8 cellular contexts compared by ENCODE assay signal in genomic region chr17:57911834-57912673, GRCh38. TPM values are rescaled to one million over a fixed set of nuclear protein-coding genes. Genes with fewer than 3 reads are reported as not detected.
DNase-seq lines count a peak whose midpoint lies in the region; ATAC-seq, FAIRE-seq and TF ChIP-seq lines count a peak whose summit lies in the region.

No MANE protein-coding gene starts in this region.

- H3K9me1 ChIP-seq in K562 (ENCODE audit: control insufficient read depth, insufficient read depth, low read length) = no peaks in the 10 kb centered on the region

- H3K79me2 ChIP-seq in K562 (ENCODE audit: control insufficient read depth, insufficient read depth, low read length) = no peaks in the 10 kb centered on the region
- H3K79me2 ChIP-seq in HepG2 (ENCODE audit: insufficient read depth, low read length) = no peaks in the 10 kb centered on the region

- CTCF ChIA-PET in K562 (lab: Yijun Ruan, JAX; ENCODE audit: low intra/inter-chr PET ratio) = no interaction called here
- CTCF ChIA-PET in HepG2 (lab: Yijun Ruan, JAX; ENCODE audit: low intra/inter-chr PET ratio, low total read pairs) = no interaction called here

- no TSS peak for BruUV-seq in K562 (replicated peaks; lab: Mats Ljungman, UMichigan)
- no TSS peak for BruUV-seq in HepG2 (replicated peaks; lab: Mats Ljungman, UMichigan)

- in situ Hi-C loops in K562 (cut with MboI) (no loop called here), HepG2 (cut with HindIII; ENCODE audit: extremely low pct_ligation_motif_present, low pct_unique_long_range_greater_than_20kb) (no loop called here)

- TF ChIP-seq POLR2A in K562 (conservative IDR thresholded peaks at IDR 0.05) (no peak), HepG2 (IDR thresholded peaks at IDR 0.05; ENCODE audit: insufficient read depth in 1 of 2, low read depth in 2 of 2, low read length in 2 of 2) (no peak)

- POLR2A ChIA-PET in K562 (lab: Yijun Ruan, JAX) (interaction anchor here (0.9 to 1.0 kb wide), 3 partner anchors 19 to 86 kb away, joined by 3 read pairs; no protein-coding TSS in a partner anchor), HepG2 (lab: Yijun Ruan, JAX) (interaction anchor here (1.0 kb wide), 1 partner anchor 24 kb away, joined by 3 read pairs; no protein-coding TSS in a partner anchor)

- ATAC-seq in K562 = no peak
- peak; percentile 79 for ATAC-seq in HepG2
- ATAC-seq in upper lobe of right lung = peak; percentile 82
- ATAC-seq in HG02759 (IDR thresholded peaks at IDR 0.05; ENCODE audit: unreplicated experiment) = no peak
- no peak for ATAC-seq in GM19328 (IDR thresholded peaks at IDR 0.05; ENCODE audit: unreplicated experiment)
- ATAC-seq in HG02938 (IDR thresholded peaks at IDR 0.05; ENCODE audit: unreplicated experiment) = no peak

- DNase-seq in NCI-H187 treated with DMSO at 0.1 percent for 48 hours (lab: John Stamatoyannopoulos, UW) (peak; percentile 44), K562 (ENCODE audit: extremely low read depth in 1 of 4, low spot score in 3 of 4) (no peak), HepG2 (ENCODE audit: low spot score) (peak; percentile 86), upper lobe of right lung (peak; percentile 89), Kasumi-1 (lab: John Stamatoyannopoulos, UW) (no peak)

- 0 out of 5 replicates have a peak, but pooled peaks cover 0 to 5% of the 10 kb centered on the region in 2 experiments for H3K4me1 ChIP-seq in K562 (replicated peaks in 1 of 2; ENCODE audit: control insufficient read depth in 2 of 2, insufficient read depth in 2 of 2, low read length in 2 of 2)
- peaks cover 54% of the 10 kb centered on the region for H3K4me1 ChIP-seq in HepG2 (ENCODE audit: insufficient read depth, low read length)
- peaks cover 27% of the 10 kb centered on the region for H3K4me1 ChIP-seq in upper lobe of right lung

- no peaks in the 10 kb centered on the region for H4K20me1 ChIP-seq in K562 (replicated peaks; ENCODE audit: control insufficient read depth, insufficient read depth, low read length)
- H4K20me1 ChIP-seq in HepG2 (ENCODE audit: insufficient read depth, low read length) = no peaks in the 10 kb centered on the region

- H3K27me3 ChIP-seq in K562 (ENCODE audit: control insufficient read depth in 2 of 2, insufficient read depth in 2 of 2, low read length in 2 of 2) (peaks cover 13 to 61% of the 10 kb centered on the region in 2 experiments), HepG2 (ENCODE audit: control insufficient read depth in 1 of 2, insufficient read depth in 2 of 2, low read length in 2 of 2) (no peaks in the 10 kb centered on the region), upper lobe of right lung (no peaks in the 10 kb centered on the region)

- H3K9ac ChIP-seq in K562 (ENCODE audit: insufficient read depth in 1 of 2, low read depth in 2 of 2, low read length in 2 of 2) (no peak overlapping the region), HepG2 (ENCODE audit: insufficient read depth, low read depth, low read length) (peak overlapping the region; percentile 41)

- intact Hi-C loops in K562 (cut with micrococcal nuclease) = no loop called here
- intact Hi-C loops in HepG2 (cut with micrococcal nuclease; ENCODE audit: unreplicated experiment) = no loop called here
- intact Hi-C loops in upper lobe of right lung (cut with DNase I) = no loop called here

- H3K27ac ChIP-seq in K562 (ENCODE audit: extremely low read depth, low read depth, low read length) (no peak overlapping the region), HepG2 (ENCODE audit: extremely low read length, insufficient read depth, low read length) (no peak overlapping the region), upper lobe of right lung (peak overlapping the region; percentile 68)

- no peak for TF ChIP-seq EP300 in K562 (IDR thresholded peaks at IDR 0.05; ENCODE audit: low read length)
- no peak for TF ChIP-seq EP300 in HepG2 (IDR thresholded peaks at IDR 0.05; ENCODE audit: low read depth in 2 of 2, low read length in 2 of 2)
- no peak for TF ChIP-seq EP300 in HepG2 (CRISPR knock-in tag; IDR thresholded peaks at IDR 0.05; ENCODE audit: borderline replicate concordance)

- H3K4me2 ChIP-seq in K562 (ENCODE audit: insufficient read depth, low read length) (no peak overlapping the region), HepG2 (ENCODE audit: low read depth, low read length) (peak overlapping the region; percentile 40)

- FAIRE-seq in K562 (lab: Jason Lieb, UNC) (no peak), HepG2 (lab: Jason Lieb, UNC) (no peak)

- 14% methylated on average over 9 of the region's 13 CpGs for WGBS in K562 (ENCODE audit: insufficient coverage, low coverage, missing lambda C conversion rate)
- WGBS in HepG2 (ENCODE audit: low lambda C conversion rate) = 41% methylated on average over 13 of the region's 13 CpGs

- H3K4me3 ChIP-seq in K562 (no peak overlapping the region), HepG2 (replicated peaks in 1 of 3; ENCODE audit: insufficient read depth in 1 of 3, low read depth in 2 of 3, low read length in 3 of 3) (peak overlapping the region in 1 of 3 experiments; percentile 13; a peak in 1 of 6 replicates), upper lobe of right lung (no peak overlapping the region)

- H2AFZ ChIP-seq in K562 (ENCODE audit: low read depth, low read length) (no peak overlapping the region), HepG2 (ENCODE audit: low read length) (no peak overlapping the region)

- no peaks in the 10 kb centered on the region for H3K36me3 ChIP-seq in K562 (ENCODE audit: control insufficient read depth, insufficient read depth, low read length)
- H3K36me3 ChIP-seq in HepG2 (replicated peaks in 1 of 2; ENCODE audit: control insufficient read depth in 1 of 2, insufficient read depth in 2 of 2, low read length in 2 of 2) = no peaks in the 10 kb centered on the region
- H3K36me3 ChIP-seq in upper lobe of right lung = no peaks in the 10 kb centered on the region

- TF ChIP-seq CTCF in K562 (IDR thresholded peaks at IDR 0.05 in 2 of 3, conservative IDR thresholded peaks at IDR 0.05 in 1 of 3; ENCODE audit: insufficient read depth in 2 of 3, low read depth in 1 of 3, low read length in 3 of 3) = no peak
- TF ChIP-seq CTCF in HepG2 (CRISPR knock-in tag; IDR thresholded peaks at IDR 0.05) = no peak
- no peak for TF ChIP-seq CTCF in upper lobe of right lung (IDR thresholded peaks at IDR 0.05)

- TF ChIP-seq RAD21 in K562 (CRISPR knock-in tag; conservative IDR thresholded peaks at IDR 0.05 in 1 of 2, IDR thresholded peaks at IDR 0.05 in 1 of 2) = no peak
- no peak for TF ChIP-seq RAD21 in HepG2 (CRISPR knock-in tag; IDR thresholded peaks at IDR 0.05)

- no peaks in the 10 kb centered on the region for H3K9me3 ChIP-seq in K562 (replicated peaks; ENCODE audit: control insufficient read depth, insufficient read depth, low read depth, low read length)
- no peaks in the 10 kb centered on the region for H3K9me3 ChIP-seq in HepG2 (ENCODE audit: low read length)
- no peaks in the 10 kb centered on the region for H3K9me3 ChIP-seq in upper lobe of right lung

TF ChIP-seq in K562, 482 proteins besides CTCF, POLR2A, EP300 and RAD21:
- TF ChIP-seq ARID2 (IDR thresholded peaks at IDR 0.05) (no peak), ZKSCAN8 (CRISPR knock-in tag; IDR thresholded peaks at IDR 0.05) (0 out of 2 replicates have a peak, but pooled peaks have one; percentile 32)

TF ChIP-seq in HepG2, 621 proteins besides CTCF, POLR2A, EP300 and RAD21 (continues in another document):
- no peak for TF ChIP-seq RAD51 (IDR thresholded peaks at IDR 0.05; ENCODE audit: borderline replicate concordance)
- no peak for TF ChIP-seq ZNF720 (CRISPR knock-in tag; IDR thresholded peaks at IDR 0.05)

RNA-seq across cellular contexts. Expression of gene CUEDC1, which starts 43.2 kb away (rescaled TPM):
- 3.9 and 5.6 TPM in 2 replicates for total RNA-seq in K562 (2011; cell fraction: chromatin; rRNA removed; ENCODE audit: low replicate concordance)
- total RNA-seq in K562 (2011; cell fraction: nucleolus; rRNA removed) = 3.2 and 5.3 TPM in 2 replicates
- total RNA-seq in K562 (2011; cell fraction: nucleoplasm; rRNA removed) = 2.2 and 2.3 TPM in 2 replicates
- total RNA-seq in K562 (2014; rRNA removed) = 0.33 and 1.5 TPM in 2 replicates
- total RNA-seq in K562 (2014; rRNA removed; fragmentation: Illumina TruSeq; extraction: Trizol) = 0.64 and 0.65 TPM in 2 replicates
- total RNA-seq in K562 (2015; rRNA removed; fragmentation: Illumina TruSeq; extraction: Trizol) = 0.62 and 0.94 TPM in 2 replicates
- 1.0 and 2.5 TPM in 2 replicates for total RNA-seq in K562 (2021)
- polyA plus RNA-seq in K562 (2011; rRNA removed) = 1.7 and 2.0 TPM in 2 replicates
- 1.6 and 1.8 TPM in 2 replicates for polyA plus RNA-seq in K562 (2011; cell fraction: cytosol; rRNA removed)
- 4.7 and 9.4 TPM in 2 replicates for polyA plus RNA-seq in K562 (2011; cell fraction: nucleus; rRNA removed)
- polyA plus RNA-seq in K562 (2012) = 0.42 and 2.3 TPM in 2 replicates
- polyA plus RNA-seq in K562 (2014; fragmentation: Illumina TruSeq; extraction: Trizol) = 1.5 and 1.7 TPM in 2 replicates
- under 1 TPM in 1 of 2 experiments, not detected in 1; 0.20 TPM for polyA plus RNA-seq in K562 (2014; fragmentation: Nextera tagmentation; extraction: Ambion mirVana)
- 2.5 and 4.1 TPM in 2 replicates for polyA plus RNA-seq in K562 (2014; rRNA removed)
- 0.75 and 1.4 TPM in 2 replicates for polyA minus RNA-seq in K562 (2011; rRNA and poly(A)+ RNA removed)
- 1.5 and 2.1 TPM in 2 replicates for polyA minus RNA-seq in K562 (2011; cell fraction: cytosol; rRNA and poly(A)+ RNA removed)
- 1.6 and 1.7 TPM in 2 replicates for polyA minus RNA-seq in K562 (2011; cell fraction: nucleus; rRNA and poly(A)+ RNA removed)
- 4.2 and 7.4 TPM in 2 replicates for total RNA-seq in HepG2 (2016; rRNA removed; fragmentation: Illumina TruSeq; extraction: Trizol)
- total RNA-seq in HepG2 (2016; cell fraction: cytosol; rRNA removed; fragmentation: Illumina TruSeq; extraction: Trizol; ENCODE audit: low read depth) = 4.1 and 4.7 TPM in 2 replicates
- 3.5 and 7.9 TPM in 2 replicates for total RNA-seq in HepG2 (2016; cell fraction: insoluble cytoplasmic fraction; rRNA removed; fragmentation: Illumina TruSeq; extraction: Trizol)
- total RNA-seq in HepG2 (2016; cell fraction: membrane; rRNA removed; fragmentation: Illumina TruSeq; extraction: Trizol) = 7.6 and 8.6 TPM in 2 replicates
- 9.6 and 11.9 TPM in 2 replicates for total RNA-seq in HepG2 (2016; cell fraction: nucleus; rRNA removed; fragmentation: Illumina TruSeq; extraction: Trizol)
- 12.9 and 14.4 TPM in 2 replicates for polyA plus RNA-seq in HepG2 (2011; rRNA removed)
- 8.1 and 8.6 TPM in 2 replicates for polyA plus RNA-seq in HepG2 (2011; cell fraction: cytosol; rRNA removed)
- polyA plus RNA-seq in HepG2 (2011; cell fraction: nucleus; rRNA removed) = 36.7 and 43.5 TPM in 2 replicates
- 9.8 and 10.2 TPM in 2 replicates for polyA plus RNA-seq in HepG2 (2012)
- polyA plus RNA-seq in HepG2 (2016; cell fraction: cytosol; fragmentation: Illumina TruSeq; extraction: Trizol; ENCODE audit: low read depth) = 9.4 and 11.1 TPM in 2 replicates
- polyA plus RNA-seq in HepG2 (2016; cell fraction: insoluble cytoplasmic fraction; fragmentation: Illumina TruSeq; extraction: Trizol; ENCODE audit: low read depth) = 9.2 and 10.0 TPM in 2 replicates
- polyA plus RNA-seq in HepG2 (2016; cell fraction: membrane; fragmentation: Illumina TruSeq; extraction: Trizol; ENCODE audit: low read depth) = 15.4 and 16.0 TPM in 2 replicates
- polyA plus RNA-seq in HepG2 (2016; cell fraction: nucleus; fragmentation: Illumina TruSeq; extraction: Trizol; ENCODE audit: insufficient read depth, low read depth) = 33.7 and 36.2 TPM in 2 replicates
- polyA minus RNA-seq in HepG2 (2011; rRNA and poly(A)+ RNA removed; ENCODE audit: low replicate concordance) = 2.9 and 6.8 TPM in 2 replicates
- polyA minus RNA-seq in HepG2 (2011; cell fraction: cytosol; rRNA and poly(A)+ RNA removed) = 5.1 and 7.3 TPM in 2 replicates
- 6.6 and 8.2 TPM in 2 replicates for polyA minus RNA-seq in HepG2 (2011; cell fraction: nucleus; rRNA and poly(A)+ RNA removed)
- total RNA-seq in upper lobe of right lung = 41.9 TPM

Comparison
In these comparisons a context has a peak if more than half of its experiments do, and no peak if none do; other contexts are left out.
1. DNase-seq: peak in NCI-H187 treated with DMSO at 0.1 percent for 48 hours (single experiment), HepG2 (single experiment) and upper lobe of right lung (single experiment); none in K562 (0 of 4) and Kasumi-1 (0 of 2).
2. ATAC-seq: peak in HepG2 (single experiment) and upper lobe of right lung (single experiment); none in K562 (single experiment), HG02759 (single experiment), GM19328 (single experiment) and HG02938 (single experiment).